In the genomic region with DNA sequence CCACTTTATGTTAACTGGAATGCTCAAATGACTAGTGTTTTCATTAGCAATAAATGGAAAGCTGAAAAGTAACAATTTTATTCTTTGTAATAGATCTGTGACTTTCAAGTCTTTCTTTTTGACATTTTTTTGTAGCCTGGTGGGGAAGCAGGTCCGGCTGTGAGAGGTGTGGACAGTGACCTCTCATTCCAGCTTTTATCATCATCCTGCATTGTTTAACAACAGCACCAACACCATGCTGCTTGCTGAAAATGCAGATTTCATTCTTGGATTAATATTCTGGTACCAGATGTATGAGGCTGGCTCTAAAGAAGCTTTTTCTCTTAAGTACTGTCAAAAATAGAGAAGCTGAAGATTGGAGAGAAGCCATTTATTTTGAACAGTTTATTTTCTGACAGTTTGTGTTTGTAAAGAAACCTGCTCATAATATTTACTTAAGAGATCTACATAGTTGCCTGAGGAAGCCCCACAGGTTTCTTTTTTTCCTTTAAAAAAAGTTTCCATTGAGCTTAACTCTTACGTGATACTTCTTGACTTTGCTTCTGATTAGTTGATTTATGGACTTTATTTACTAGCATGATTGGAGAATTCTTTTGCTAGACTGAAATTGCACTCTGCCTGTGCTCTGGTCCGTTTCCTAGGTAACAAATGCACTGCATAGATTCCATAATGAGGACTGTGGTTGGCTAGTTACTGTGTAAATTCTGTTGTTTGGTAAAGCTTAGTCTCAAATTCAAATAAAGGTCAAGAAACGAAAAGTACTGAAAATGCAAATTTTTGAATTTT, we compare ENCODE assay signal across 12 cellular contexts. TPM values are rescaled to one million over a fixed set of nuclear protein-coding genes. Genes with fewer than 3 reads are reported as not detected.
DNase-seq lines count a peak whose midpoint lies in the region; ATAC-seq and TF ChIP-seq lines count a peak whose summit lies in the region.
"Had no signal": no experiment of that assay in that cellular context is flagged by ENCODE, and none has a peak within 500 bp of the region (broad histone marks: within the 10 kb centered on the region; RNA-seq: fewer than 3 reads in every experiment).

No MANE protein-coding gene starts in this region.

- CTCF ChIA-PET in HEK293 (lab: Yijun Ruan, JAX): interaction anchor here (0.6 to 1.2 kb wide), 3 partner anchors 44 to 48 kb away, joined by 3 read pairs; no protein-coding TSS in a partner anchor

- peaks cover 11% of the 10 kb centered on the region; the same call in 1 of the 2 replicates for H3K4me1 ChIP-seq in HEK293 (ENCODE audit: control insufficient read depth, insufficient read depth, low read length)
- peaks cover 2 to 12% (median 7%) of the 10 kb centered on the region in 4 donors for H3K4me1 ChIP-seq in upper lobe of left lung
- peaks cover 14% of the 10 kb centered on the region for H3K4me1 ChIP-seq in suprapubic skin

- H3K27ac Mint-ChIP-seq in progenitor cell of endocrine pancreas: peak overlapping the region; percentile 93

- WGBS in upper lobe of left lung, 2 donors: 67 to 78% methylated on average over 4 of the region's 4 CpGs
- 78% methylated on average over 4 of the region's 4 CpGs for WGBS in suprapubic skin

- peak; percentile 27 for DNase-seq in NCI-H2227 (lab: John Stamatoyannopoulos, UW; ENCODE audit: unreplicated experiment)
- DNase-seq in progenitor cell of endocrine pancreas (ENCODE audit: low spot score, unreplicated experiment): no peak
- DNase-seq in upper lobe of left lung: no peak
- no peak for DNase-seq in MV-4-11 (lab: John Stamatoyannopoulos, UW)
- DNase-seq in suprapubic skin (ENCODE audit: low spot score in 2 of 2): no peak
- DNase-seq: activated T-cell treated with anti-CD3 and anti-CD28 coated beads, Interleukin-2, amount 50 U/mL, for 1 hour; upper lobe of right lung had no signal

- no peak overlapping the region for H3K27ac ChIP-seq in HEK293 (ENCODE audit: extremely low read depth, low read depth, low read length)
- peak overlapping the region; percentile 87 for H3K27ac ChIP-seq in cingulate gyrus (ENCODE audit: low read depth, low read length)
- H3K27ac ChIP-seq in upper lobe of left lung: no peak overlapping the region
- no peak overlapping the region for H3K27ac ChIP-seq in suprapubic skin
- H3K27ac ChIP-seq: KMS-11, upper lobe of right lung had no signal

- no peak for TF ChIP-seq POLR2A in upper lobe of left lung (IDR thresholded peaks at IDR 0.05)
- TF ChIP-seq POLR2A in suprapubic skin (IDR thresholded peaks at IDR 0.05): no peak

- no peaks in the 10 kb centered on the region for H3K27me3 Mint-ChIP-seq in progenitor cell of endocrine pancreas

- H3K9me3 ChIP-seq in HEK293 (ENCODE audit: control insufficient read depth, insufficient read depth, low read depth, low read length): no peaks in the 10 kb centered on the region
- H3K9me3 ChIP-seq in upper lobe of left lung: peaks cover 7 to 15% (median 13%) of the 10 kb centered on the region in 4 donors
- peaks cover 7% of the 10 kb centered on the region for H3K9me3 ChIP-seq in suprapubic skin

- H3K4me3 Mint-ChIP-seq in progenitor cell of endocrine pancreas (ENCODE audit: low read depth): peak overlapping the region; percentile 52

- H3K9me3 Mint-ChIP-seq in progenitor cell of endocrine pancreas (ENCODE audit: low read depth): peaks cover 20% of the 10 kb centered on the region

- no peak for ATAC-seq in upper lobe of left lung (ENCODE audit: low FRiP score in 2 of 2)
- ATAC-seq in HG03571 (IDR thresholded peaks at IDR 0.05; ENCODE audit: unreplicated experiment): no peak
- ATAC-seq: left lobe of liver, upper lobe of right lung had no signal

- TF ChIP-seq CTCF in HEK293 (tag by site-specific recombination; IDR thresholded peaks at IDR 0.05) (no peak), progenitor cell of endocrine pancreas (IDR thresholded peaks at IDR 0.05; ENCODE audit: unreplicated experiment) (no peak), upper lobe of left lung (IDR thresholded peaks at IDR 0.05) (no peak), suprapubic skin (IDR thresholded peaks at IDR 0.05) (no peak)

- POLR2A ChIA-PET in HEK293 (lab: Yijun Ruan, JAX): interaction anchor here (1.1 to 1.2 kb wide), 2 partner anchors 111 to 294 kb away, joined by 3 read pairs; partner anchors contain the start of gene HSDL2

- H3K27me3 ChIP-seq in upper lobe of left lung (no peaks in the 10 kb centered on the region), suprapubic skin (no peaks in the 10 kb centered on the region)
- H3K27me3 ChIP-seq: upper lobe of right lung had no signal

- H3K36me3 Mint-ChIP-seq in progenitor cell of endocrine pancreas (ENCODE audit: insufficient read depth): peaks cover 31% of the 10 kb centered on the region

- peaks cover 43% of the 10 kb centered on the region for H3K4me1 Mint-ChIP-seq in progenitor cell of endocrine pancreas (ENCODE audit: low read depth)

- no peak for TF ChIP-seq EP300 in upper lobe of left lung (IDR thresholded peaks at IDR 0.05)
- no peak for TF ChIP-seq EP300 in suprapubic skin (IDR thresholded peaks at IDR 0.05)

- no peak overlapping the region for H3K4me3 ChIP-seq in HEK293 (ENCODE audit: low read depth, low read length)
- no peak overlapping the region for H3K4me3 ChIP-seq in upper lobe of left lung
- H3K4me3 ChIP-seq in suprapubic skin: no peak overlapping the region
- H3K4me3 ChIP-seq: upper lobe of right lung had no signal

- H3K36me3 ChIP-seq in HEK293 (ENCODE audit: control insufficient read depth in 2 of 2, insufficient read depth in 1 of 2, low read length in 2 of 2) (peaks cover 5 to 20% of the 10 kb centered on the region in 2 experiments; a peak in 2 of 3 replicates), upper lobe of left lung (no peaks in the 10 kb centered on the region), suprapubic skin (peaks cover 7% of the 10 kb centered on the region)
- H3K36me3 ChIP-seq: upper lobe of right lung had no signal

TF ChIP-seq in HEK293, 187 proteins besides CTCF, POLR2A, EP300 and RAD21:
- TF ChIP-seq REPIN1 (tag by site-specific recombination; IDR thresholded peaks at IDR 0.05; ENCODE audit: low read depth): no peak
- TF ChIP-seq, protein P1, sequence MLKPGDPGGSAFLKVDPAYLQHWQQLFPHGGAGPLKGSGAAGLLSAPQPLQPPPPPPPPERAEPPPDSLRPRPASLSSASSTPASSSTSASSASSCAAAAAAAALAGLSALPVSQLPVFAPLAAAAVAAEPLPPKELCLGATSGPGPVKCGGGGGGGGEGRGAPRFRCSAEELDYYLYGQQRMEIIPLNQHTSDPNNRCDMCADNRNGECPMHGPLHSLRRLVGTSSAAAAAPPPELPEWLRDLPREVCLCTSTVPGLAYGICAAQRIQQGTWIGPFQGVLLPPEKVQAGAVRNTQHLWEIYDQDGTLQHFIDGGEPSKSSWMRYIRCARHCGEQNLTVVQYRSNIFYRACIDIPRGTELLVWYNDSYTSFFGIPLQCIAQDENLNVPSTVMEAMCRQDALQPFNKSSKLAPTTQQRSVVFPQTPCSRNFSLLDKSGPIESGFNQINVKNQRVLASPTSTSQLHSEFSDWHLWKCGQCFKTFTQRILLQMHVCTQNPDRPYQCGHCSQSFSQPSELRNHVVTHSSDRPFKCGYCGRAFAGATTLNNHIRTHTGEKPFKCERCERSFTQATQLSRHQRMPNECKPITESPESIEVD (tag by site-specific recombination; IDR thresholded peaks at IDR 0.05): 0 out of 2 replicates have a peak, but pooled peaks have one; percentile 16

RNA-seq across cellular contexts. Expression of gene KIAA1958, which starts 3.4 kb away (rescaled TPM):
- total RNA-seq in progenitor cell of endocrine pancreas (51.1 and 55.3 TPM in 2 replicates), upper lobe of left lung (10 to 100 TPM in 5 of 6 donors, 1 to 10 TPM in 1; 9.2 to 21.1 (median 14.2) TPM), suprapubic skin (10 to 100 TPM; 10.2 to 18.3 (median 10.6) TPM)
